Comparison of ENCODE assay signal across 1 cellular context in genomic region chr22:35349704-35350538, GRCh38.
A peak's percentile ranks its signal among the peaks of the same experiment; 100 is the strongest.
TF ChIP-seq lines count a peak whose summit lies in the region.

No MANE protein-coding gene starts in this region.

TF ChIP-seq in HEK293, 187 proteins besides CTCF, POLR2A, EP300 and RAD21:
- TF ChIP-seq HOXD13 (CRISPR knock-in tag; IDR thresholded peaks at IDR 0.05; ENCODE audit: borderline replicate concordance) = no peak
- 0 out of 2 replicates have a peak, but pooled peaks have one; percentile 29 for TF ChIP-seq EGR2 (tag by site-specific recombination; IDR thresholded peaks at IDR 0.05; ENCODE audit: low read depth)
- TF ChIP-seq ZNF132 (tag by site-specific recombination; IDR thresholded peaks at IDR 0.05; ENCODE audit: borderline replicate concordance) = no peak
- TF ChIP-seq ZNF239 (tag by site-specific recombination; IDR thresholded peaks at IDR 0.05) = no peak
- no peak for TF ChIP-seq IKZF3 (tag by site-specific recombination; IDR thresholded peaks at IDR 0.05)
- no peak for TF ChIP-seq ZNF776 (tag by site-specific recombination; IDR thresholded peaks at IDR 0.05; ENCODE audit: borderline replicate concordance)
- no peak for TF ChIP-seq ZSCAN23 (tag by site-specific recombination; IDR thresholded peaks at IDR 0.05)
- TF ChIP-seq ZNF302 (tag by site-specific recombination; IDR thresholded peaks at IDR 0.05; ENCODE audit: low read depth) = no peak
- no peak for TF ChIP-seq ZEB2 (tag by site-specific recombination; IDR thresholded peaks at IDR 0.05)
- TF ChIP-seq ZSCAN16 (tag by site-specific recombination; IDR thresholded peaks at IDR 0.05) = no peak
- TF ChIP-seq SETDB1 (IDR thresholded peaks at IDR 0.05; ENCODE audit: insufficient read length, low read length) = no peak
- no peak for TF ChIP-seq ZNF266 (tag by site-specific recombination; IDR thresholded peaks at IDR 0.05; ENCODE audit: low read depth)
- no peak for TF ChIP-seq OSR2 (tag by site-specific recombination; IDR thresholded peaks at IDR 0.05)
- no peak for TF ChIP-seq ZFP3 (tag by site-specific recombination; IDR thresholded peaks at IDR 0.05; ENCODE audit: low read depth)
- TF ChIP-seq ZBTB10 (tag by site-specific recombination; IDR thresholded peaks at IDR 0.05) = no peak
- TF ChIP-seq WT1 (tag by site-specific recombination; IDR thresholded peaks at IDR 0.05) = no peak
- TF ChIP-seq, protein P1, sequence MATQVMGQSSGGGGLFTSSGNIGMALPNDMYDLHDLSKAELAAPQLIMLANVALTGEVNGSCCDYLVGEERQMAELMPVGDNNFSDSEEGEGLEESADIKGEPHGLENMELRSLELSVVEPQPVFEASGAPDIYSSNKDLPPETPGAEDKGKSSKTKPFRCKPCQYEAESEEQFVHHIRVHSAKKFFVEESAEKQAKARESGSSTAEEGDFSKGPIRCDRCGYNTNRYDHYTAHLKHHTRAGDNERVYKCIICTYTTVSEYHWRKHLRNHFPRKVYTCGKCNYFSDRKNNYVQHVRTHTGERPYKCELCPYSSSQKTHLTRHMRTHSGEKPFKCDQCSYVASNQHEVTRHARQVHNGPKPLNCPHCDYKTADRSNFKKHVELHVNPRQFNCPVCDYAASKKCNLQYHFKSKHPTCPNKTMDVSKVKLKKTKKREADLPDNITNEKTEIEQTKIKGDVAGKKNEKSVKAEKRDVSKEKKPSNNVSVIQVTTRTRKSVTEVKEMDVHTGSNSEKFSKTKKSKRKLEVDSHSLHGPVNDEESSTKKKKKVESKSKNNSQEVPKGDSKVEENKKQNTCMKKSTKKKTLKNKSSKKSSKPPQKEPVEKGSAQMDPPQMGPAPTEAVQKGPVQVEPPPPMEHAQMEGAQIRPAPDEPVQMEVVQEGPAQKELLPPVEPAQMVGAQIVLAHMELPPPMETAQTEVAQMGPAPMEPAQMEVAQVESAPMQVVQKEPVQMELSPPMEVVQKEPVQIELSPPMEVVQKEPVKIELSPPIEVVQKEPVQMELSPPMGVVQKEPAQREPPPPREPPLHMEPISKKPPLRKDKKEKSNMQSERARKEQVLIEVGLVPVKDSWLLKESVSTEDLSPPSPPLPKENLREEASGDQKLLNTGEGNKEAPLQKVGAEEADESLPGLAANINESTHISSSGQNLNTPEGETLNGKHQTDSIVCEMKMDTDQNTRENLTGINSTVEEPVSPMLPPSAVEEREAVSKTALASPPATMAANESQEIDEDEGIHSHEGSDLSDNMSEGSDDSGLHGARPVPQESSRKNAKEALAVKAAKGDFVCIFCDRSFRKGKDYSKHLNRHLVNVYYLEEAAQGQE (tag by site-specific recombination; IDR thresholded peaks at IDR 0.05) = no peak
- no peak for TF ChIP-seq ZNF19 (tag by site-specific recombination; IDR thresholded peaks at IDR 0.05; ENCODE audit: low read depth)
- no peak for TF ChIP-seq KLF8 (tag by site-specific recombination; IDR thresholded peaks at IDR 0.05)
- TF ChIP-seq BCL6B (tag by site-specific recombination; IDR thresholded peaks at IDR 0.05) = no peak
- TF ChIP-seq ZBTB1 (tag by site-specific recombination; IDR thresholded peaks at IDR 0.05) = no peak
- no peak for TF ChIP-seq ZNF501 (tag by site-specific recombination; IDR thresholded peaks at IDR 0.05)
- TF ChIP-seq ZNF660 (tag by site-specific recombination; IDR thresholded peaks at IDR 0.05) = no peak
- TF ChIP-seq, protein P2, sequence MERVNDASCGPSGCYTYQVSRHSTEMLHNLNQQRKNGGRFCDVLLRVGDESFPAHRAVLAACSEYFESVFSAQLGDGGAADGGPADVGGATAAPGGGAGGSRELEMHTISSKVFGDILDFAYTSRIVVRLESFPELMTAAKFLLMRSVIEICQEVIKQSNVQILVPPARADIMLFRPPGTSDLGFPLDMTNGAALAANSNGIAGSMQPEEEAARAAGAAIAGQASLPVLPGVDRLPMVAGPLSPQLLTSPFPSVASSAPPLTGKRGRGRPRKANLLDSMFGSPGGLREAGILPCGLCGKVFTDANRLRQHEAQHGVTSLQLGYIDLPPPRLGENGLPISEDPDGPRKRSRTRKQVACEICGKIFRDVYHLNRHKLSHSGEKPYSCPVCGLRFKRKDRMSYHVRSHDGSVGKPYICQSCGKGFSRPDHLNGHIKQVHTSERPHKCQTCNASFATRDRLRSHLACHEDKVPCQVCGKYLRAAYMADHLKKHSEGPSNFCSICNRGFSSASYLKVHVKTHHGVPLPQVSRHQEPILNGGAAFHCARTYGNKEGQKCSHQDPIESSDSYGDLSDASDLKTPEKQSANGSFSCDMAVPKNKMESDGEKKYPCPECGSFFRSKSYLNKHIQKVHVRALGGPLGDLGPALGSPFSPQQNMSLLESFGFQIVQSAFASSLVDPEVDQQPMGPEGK (tag by site-specific recombination; IDR thresholded peaks at IDR 0.05) = peak; percentile 46
- peak; percentile 91; the same call in 1 of the 2 replicates for TF ChIP-seq ZNF768 (tag by site-specific recombination; IDR thresholded peaks at IDR 0.05)
- TF ChIP-seq ZFHX2 (tag by site-specific recombination; conservative IDR thresholded peaks at IDR 0.05) = peak; percentile 44; the same call in 1 of the 2 replicates
- TF ChIP-seq ZIC2 (tag by site-specific recombination; IDR thresholded peaks at IDR 0.05) = peak; percentile 88
- TF ChIP-seq TRIM28 (IDR thresholded peaks at IDR 0.05; ENCODE audit: borderline replicate concordance, low read length) = no peak
- TF ChIP-seq ZNF292 (tag by site-specific recombination; IDR thresholded peaks at IDR 0.05; ENCODE audit: borderline replicate concordance, low read depth) = no peak
- TF ChIP-seq ZNF426 (tag by site-specific recombination; IDR thresholded peaks at IDR 0.05) = no peak
